Comparison of ENCODE assay signal across 1 cellular context in genomic region chr1:39689635-39690034, GRCh38.
A peak's percentile ranks its signal among the peaks of the same experiment; 100 is the strongest.
TF ChIP-seq lines count a peak whose summit lies in the region.

No MANE protein-coding gene starts in this region.

TF ChIP-seq in K562, 482 proteins besides CTCF, POLR2A, EP300 and RAD21:
- TF ChIP-seq CSDE1 (IDR thresholded peaks at IDR 0.05) (peak in 1 of 2 experiments; percentile 53; a peak in 1 of 4 replicates), THAP12 (CRISPR knock-in tag; IDR thresholded peaks at IDR 0.05) (no peak), RREB1 (CRISPR knock-in tag; IDR thresholded peaks at IDR 0.05) (0 out of 2 replicates have a peak, but pooled peaks have one; percentile 50), ZNF668 (CRISPR knock-in tag; IDR thresholded peaks at IDR 0.05) (no peak), RFX1 (IDR thresholded peaks at IDR 0.05) (peak; percentile 93)
TF ChIP-seq in K562: peak in this region for 3.
